ENCODE assay signal across 1 cellular context in the genomic region with DNA sequence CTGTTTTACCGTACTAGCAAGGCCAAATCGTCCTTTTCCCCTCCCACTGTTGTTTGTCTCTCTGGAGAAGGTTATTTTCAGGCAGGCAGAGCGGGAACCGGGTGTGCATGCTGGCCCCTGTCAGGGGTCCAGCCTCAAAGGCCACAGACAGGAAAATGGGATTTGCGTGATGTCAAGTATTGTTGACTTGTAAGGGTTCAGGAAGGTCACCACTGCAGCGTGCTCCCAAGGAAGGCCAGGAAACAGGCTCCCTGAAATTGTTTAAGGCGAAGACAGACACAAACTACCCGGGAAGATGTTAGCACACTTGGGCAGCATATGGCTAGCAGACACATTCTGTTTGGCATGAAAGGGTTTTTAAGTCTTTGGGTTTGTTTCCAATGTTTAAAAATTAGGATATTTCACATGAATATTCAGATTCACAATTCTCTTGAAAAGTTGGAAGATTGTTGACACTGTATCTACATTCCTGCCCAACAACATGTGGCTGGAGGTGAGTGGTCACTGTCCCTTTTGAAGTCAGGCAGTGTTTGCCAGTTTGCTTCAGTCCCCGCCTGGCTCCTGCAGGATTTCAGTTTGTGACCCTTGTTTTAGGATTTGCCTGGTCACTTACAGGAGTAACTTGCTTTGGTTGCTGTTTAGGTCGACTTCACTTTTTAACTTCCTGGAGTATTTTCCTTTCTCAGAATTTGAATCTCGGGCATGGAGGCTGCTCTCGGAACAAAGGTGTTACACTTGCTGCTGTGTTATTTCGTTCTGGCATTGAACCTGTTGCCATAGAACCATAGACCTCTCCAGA.
TF ChIP-seq lines count a peak whose summit lies in the region.

No MANE protein-coding gene starts in this region.

TF ChIP-seq in H1, 55 proteins besides CTCF, POLR2A, EP300 and RAD21:
- TF ChIP-seq CREB1 (IDR thresholded peaks at IDR 0.05): no peak
- TF ChIP-seq, protein P1, sequence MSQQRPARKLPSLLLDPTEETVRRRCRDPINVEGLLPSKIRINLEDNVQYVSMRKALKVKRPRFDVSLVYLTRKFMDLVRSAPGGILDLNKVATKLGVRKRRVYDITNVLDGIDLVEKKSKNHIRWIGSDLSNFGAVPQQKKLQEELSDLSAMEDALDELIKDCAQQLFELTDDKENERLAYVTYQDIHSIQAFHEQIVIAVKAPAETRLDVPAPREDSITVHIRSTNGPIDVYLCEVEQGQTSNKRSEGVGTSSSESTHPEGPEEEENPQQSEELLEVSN (IDR thresholded peaks at IDR 0.05): peak; percentile 72; the same call in 1 of the 2 replicates
- TF ChIP-seq, protein P2, sequence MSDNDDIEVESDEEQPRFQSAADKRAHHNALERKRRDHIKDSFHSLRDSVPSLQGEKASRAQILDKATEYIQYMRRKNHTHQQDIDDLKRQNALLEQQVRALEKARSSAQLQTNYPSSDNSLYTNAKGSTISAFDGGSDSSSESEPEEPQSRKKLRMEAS (IDR thresholded peaks at IDR 0.05): peak; percentile 18; the same call in 1 of the 2 replicates
